ENCODE assay signal across 26 cellular contexts in the genomic region with DNA sequence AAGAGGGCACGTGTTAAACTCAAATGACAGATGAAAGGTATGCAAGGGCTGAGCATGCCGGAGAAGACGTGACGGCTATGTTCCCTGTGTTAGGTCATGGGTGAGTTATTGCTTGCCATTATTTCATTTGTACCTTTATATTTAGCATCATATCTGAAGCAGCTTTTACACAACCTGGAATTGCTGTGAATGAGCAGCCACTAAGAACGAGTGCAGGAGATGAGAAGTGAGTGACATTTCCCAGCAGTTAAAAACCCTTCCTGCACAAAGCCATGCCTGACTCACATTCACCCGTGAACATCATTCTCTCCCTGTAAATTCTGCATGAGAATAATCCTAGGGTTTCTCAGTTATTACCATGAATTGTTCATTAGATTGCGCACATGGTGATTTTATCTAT.
"Had no signal": no experiment of that assay in that cellular context is flagged by ENCODE, and none has a peak within 500 bp of the region (broad histone marks: within the 10 kb centered on the region; RNA-seq: fewer than 3 reads in every experiment).

No MANE protein-coding gene starts in this region.

- H2AFZ ChIP-seq: neural progenitor cell had no signal

- DNase-seq: naive B cell; naive thymus-derived CD8-positive, alpha-beta T cell; nephron progenitor cell; occipital lobe; pancreas; right cardiac atrium; right lobe of liver; sigmoid colon; small intestine; stimulated activated CD4-positive, alpha-beta T cell treated with anti-CD3 and anti-CD28 coated beads, Interleukin-15, amount 100 ng/mL, for 24 hours; stimulated activated CD4-positive, alpha-beta T cell treated with anti-CD3 and anti-CD28 coated beads, Interleukin-2, amount 100 ng/mL, for 24 hours; stimulated activated CD4-positive, alpha-beta T cell treated with anti-CD3 and anti-CD28 coated beads, Interleukin-2, amount 100 ng/mL, for 48 hours; stimulated activated CD4-positive, alpha-beta T cell treated with anti-CD3 and anti-CD28 coated beads, Interleukin-4, amount 100 ng/mL, for 24 hours; stimulated activated naive B cell treated with anti-CD40 and anti-IgM and Interleukin-4, amounts not matched to agents 10 μg/mL and 1 μg/mL and 100 μg/mL, for 72 hours; stimulated activated naive CD4-positive, alpha-beta T cell treated with Interleukin-2 at 50 U/mL for 16 hours; stomach; thyroid gland; trophoblast cell; upper lobe of left lung had no signal

- ATAC-seq: naive thymus-derived CD8-positive, alpha-beta T cell; natural killer cell treated with Interleukin-12 subunit alpha and Interleukin-12 subunit beta and Interleukin-15 and Interleukin-18, amount 100 ng/mL, for 72 hours; pancreas; right cardiac atrium; right lobe of liver; stimulated activated effector memory CD8-positive, alpha-beta T cell treated with anti-CD3 and anti-CD28 coated beads, Interleukin-12 subunit alpha, Interleukin-12 subunit beta, amount 100 ng/mL, for 72 hours; stimulated activated naive B cell treated with anti-CD40 and anti-IgM and Interleukin-4, amounts not matched to agents 10 μg/mL and 1 μg/mL and 100 μg/mL, for 72 hours had no signal

- H3K4me1 ChIP-seq: neural progenitor cell, pancreas, prostate gland, right lobe of liver, sigmoid colon, stomach, thyroid gland, tibial nerve, upper lobe of left lung, vagina had no signal

- H3K27ac ChIP-seq: neural progenitor cell, pancreas, prostate gland, right lobe of liver, sigmoid colon, stomach, thoracic aorta, thyroid gland, tibial nerve, upper lobe of left lung, vagina had no signal

- H3K4me3 ChIP-seq: neural progenitor cell, pancreas, prostate gland, right lobe of liver, sigmoid colon, stomach, thoracic aorta, thyroid gland, tibial nerve, upper lobe of left lung, vagina had no signal

- H3K27me3 ChIP-seq: neural progenitor cell, pancreas, right lobe of liver, sigmoid colon, stomach, thyroid gland, tibial nerve, upper lobe of left lung, vagina had no signal

- H3K36me3 ChIP-seq: neural progenitor cell, pancreas, prostate gland, right lobe of liver, sigmoid colon, stomach, thoracic aorta, thyroid gland, tibial nerve, upper lobe of left lung, vagina had no signal

- H3K4me2 ChIP-seq: neural progenitor cell had no signal

- H3K9me3 ChIP-seq: pancreas, prostate gland, sigmoid colon, thyroid gland, upper lobe of left lung, vagina had no signal
